Comparison of ENCODE assay signal across 1 cellular context in the genomic region with DNA sequence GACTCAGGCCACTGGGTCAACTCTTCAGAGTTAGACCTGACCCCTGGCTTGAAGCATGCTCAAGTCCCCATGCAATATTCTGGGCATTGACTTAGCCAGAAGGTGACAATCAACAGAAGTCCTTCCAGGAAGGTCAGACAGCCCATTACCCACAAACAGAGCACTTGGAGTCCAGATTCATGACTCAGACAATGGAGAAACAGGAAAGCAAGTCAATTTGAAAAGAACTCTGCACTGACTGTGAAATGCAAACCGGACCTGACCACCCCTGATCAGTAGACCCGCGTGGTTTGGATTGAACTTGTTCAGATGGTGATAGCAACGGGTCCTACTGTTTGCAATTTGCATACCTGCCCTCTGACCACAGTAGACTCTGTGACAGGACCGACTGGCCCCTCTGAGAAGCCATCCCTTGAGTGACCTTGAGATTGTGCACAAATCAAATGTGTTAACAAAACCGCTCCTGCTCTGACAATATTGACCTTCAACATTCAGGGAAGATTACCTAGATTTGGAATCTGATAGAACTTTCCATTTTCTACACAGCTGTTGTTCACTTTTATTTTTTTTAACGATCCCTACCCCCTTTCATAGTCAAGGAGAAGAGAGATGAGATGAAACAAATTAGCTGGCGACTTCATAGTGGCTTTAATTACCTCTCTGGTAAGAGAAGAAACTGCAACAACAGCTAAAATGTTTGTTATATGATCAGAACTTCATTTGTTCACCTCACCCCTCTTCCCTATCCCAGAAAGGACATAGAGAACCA.
TF ChIP-seq lines count a peak whose summit lies in the region.

No MANE protein-coding gene starts in this region.

TF ChIP-seq in HepG2, 621 proteins besides CTCF, POLR2A, EP300 and RAD21 (continued from another document and continues in another):
- peak; percentile 97 for TF ChIP-seq PAXIP1 (CRISPR knock-in tag; conservative IDR thresholded peaks at IDR 0.05)
- no peak for TF ChIP-seq ZNF839 (CRISPR knock-in tag; IDR thresholded peaks at IDR 0.05; ENCODE audit: borderline replicate concordance)
- no peak; a peak in 1 of 4 replicates for TF ChIP-seq REST (IDR thresholded peaks at IDR 0.05; ENCODE audit: borderline replicate concordance in 1 of 2, low read depth in 1 of 2, low read length in 2 of 2)
- no peak for TF ChIP-seq ZSCAN25 (CRISPR knock-in tag; IDR thresholded peaks at IDR 0.05)
- peak; percentile 57; the same call in 1 of the 2 replicates for TF ChIP-seq ATF7-NPFF (CRISPR knock-in tag; IDR thresholded peaks at IDR 0.05; ENCODE audit: low read depth)
- no peak for TF ChIP-seq RARG (CRISPR knock-in tag; IDR thresholded peaks at IDR 0.05; ENCODE audit: low read depth)
- no peak; the same call in 1 of the 2 replicates for TF ChIP-seq SAFB2 (CRISPR knock-in tag; IDR thresholded peaks at IDR 0.05; ENCODE audit: borderline replicate concordance, low read depth)
- no peak for TF ChIP-seq ARID2 (CRISPR knock-in tag; IDR thresholded peaks at IDR 0.05; ENCODE audit: borderline replicate concordance)
- TF ChIP-seq ZNF225 (CRISPR knock-in tag; IDR thresholded peaks at IDR 0.05): no peak
- TF ChIP-seq ZMYM3 (CRISPR knock-in tag; IDR thresholded peaks at IDR 0.05): peak; percentile 10; the same call in 1 of the 2 replicates
- no peak for TF ChIP-seq ZBTB3 (CRISPR knock-in tag; IDR thresholded peaks at IDR 0.05; ENCODE audit: borderline replicate concordance, low read depth)
- TF ChIP-seq, protein P1, sequence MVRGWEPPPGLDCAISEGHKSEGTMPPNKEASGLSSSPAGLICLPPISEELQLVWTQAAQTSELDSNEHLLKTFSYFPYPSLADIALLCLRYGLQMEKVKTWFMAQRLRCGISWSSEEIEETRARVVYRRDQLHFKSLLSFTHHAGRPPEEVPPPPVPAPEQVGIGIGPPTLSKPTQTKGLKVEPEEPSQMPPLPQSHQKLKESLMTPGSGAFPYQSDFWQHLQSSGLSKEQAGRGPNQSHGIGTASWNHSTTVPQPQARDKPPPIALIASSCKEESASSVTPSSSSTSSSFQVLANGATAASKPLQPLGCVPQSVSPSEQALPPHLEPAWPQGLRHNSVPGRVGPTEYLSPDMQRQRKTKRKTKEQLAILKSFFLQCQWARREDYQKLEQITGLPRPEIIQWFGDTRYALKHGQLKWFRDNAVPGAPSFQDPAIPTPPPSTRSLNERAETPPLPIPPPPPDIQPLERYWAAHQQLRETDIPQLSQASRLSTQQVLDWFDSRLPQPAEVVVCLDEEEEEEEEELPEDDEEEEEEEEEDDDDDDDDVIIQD (CRISPR knock-in tag; IDR thresholded peaks at IDR 0.05; ENCODE audit: low read depth): peak; percentile 80
- TF ChIP-seq DRAP1 (CRISPR knock-in tag; IDR thresholded peaks at IDR 0.05): peak; percentile 46; the same call in 1 of the 2 replicates
- TF ChIP-seq ZNF10 (CRISPR knock-in tag; IDR thresholded peaks at IDR 0.05; ENCODE audit: borderline replicate concordance, low read depth): no peak
- TF ChIP-seq, protein P2, sequence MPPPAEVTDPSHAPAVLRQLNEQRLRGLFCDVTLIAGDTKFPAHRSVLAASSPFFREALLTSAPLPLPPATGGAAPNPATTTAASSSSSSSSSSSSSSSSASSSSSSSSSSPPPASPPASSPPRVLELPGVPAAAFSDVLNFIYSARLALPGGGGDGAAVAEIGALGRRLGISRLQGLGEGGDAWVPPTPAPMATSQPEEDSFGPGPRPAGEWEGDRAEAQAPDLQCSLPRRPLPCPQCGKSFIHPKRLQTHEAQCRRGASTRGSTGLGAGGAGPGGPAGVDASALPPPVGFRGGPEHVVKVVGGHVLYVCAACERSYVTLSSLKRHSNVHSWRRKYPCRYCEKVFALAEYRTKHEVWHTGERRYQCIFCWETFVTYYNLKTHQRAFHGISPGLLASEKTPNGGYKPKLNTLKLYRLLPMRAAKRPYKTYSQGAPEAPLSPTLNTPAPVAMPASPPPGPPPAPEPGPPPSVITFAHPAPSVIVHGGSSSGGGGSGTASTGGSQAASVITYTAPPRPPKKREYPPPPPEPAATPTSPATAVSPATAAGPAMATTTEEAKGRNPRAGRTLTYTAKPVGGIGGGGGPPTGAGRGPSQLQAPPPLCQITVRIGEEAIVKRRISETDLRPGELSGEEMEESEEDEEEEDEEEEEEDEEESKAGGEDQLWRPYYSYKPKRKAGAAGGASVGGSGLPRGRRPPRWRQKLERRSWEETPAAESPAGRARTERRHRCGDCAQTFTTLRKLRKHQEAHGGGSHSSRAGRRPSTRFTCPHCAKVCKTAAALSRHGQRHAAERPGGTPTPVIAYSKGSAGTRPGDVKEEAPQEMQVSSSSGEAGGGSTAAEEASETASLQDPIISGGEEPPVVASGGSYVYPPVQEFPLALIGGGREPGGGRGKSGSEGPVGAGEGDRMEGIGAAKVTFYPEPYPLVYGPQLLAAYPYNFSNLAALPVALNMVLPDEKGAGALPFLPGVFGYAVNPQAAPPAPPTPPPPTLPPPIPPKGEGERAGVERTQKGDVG (CRISPR knock-in tag; IDR thresholded peaks at IDR 0.05; ENCODE audit: borderline replicate concordance): peak; percentile 58; the same call in 1 of the 2 replicates
- TF ChIP-seq CCDC6 (CRISPR knock-in tag; IDR thresholded peaks at IDR 0.05): peak; percentile 22; the same call in 1 of the 2 replicates
- no peak for TF ChIP-seq KLF11 (CRISPR knock-in tag; IDR thresholded peaks at IDR 0.05)
- TF ChIP-seq, protein P3, sequence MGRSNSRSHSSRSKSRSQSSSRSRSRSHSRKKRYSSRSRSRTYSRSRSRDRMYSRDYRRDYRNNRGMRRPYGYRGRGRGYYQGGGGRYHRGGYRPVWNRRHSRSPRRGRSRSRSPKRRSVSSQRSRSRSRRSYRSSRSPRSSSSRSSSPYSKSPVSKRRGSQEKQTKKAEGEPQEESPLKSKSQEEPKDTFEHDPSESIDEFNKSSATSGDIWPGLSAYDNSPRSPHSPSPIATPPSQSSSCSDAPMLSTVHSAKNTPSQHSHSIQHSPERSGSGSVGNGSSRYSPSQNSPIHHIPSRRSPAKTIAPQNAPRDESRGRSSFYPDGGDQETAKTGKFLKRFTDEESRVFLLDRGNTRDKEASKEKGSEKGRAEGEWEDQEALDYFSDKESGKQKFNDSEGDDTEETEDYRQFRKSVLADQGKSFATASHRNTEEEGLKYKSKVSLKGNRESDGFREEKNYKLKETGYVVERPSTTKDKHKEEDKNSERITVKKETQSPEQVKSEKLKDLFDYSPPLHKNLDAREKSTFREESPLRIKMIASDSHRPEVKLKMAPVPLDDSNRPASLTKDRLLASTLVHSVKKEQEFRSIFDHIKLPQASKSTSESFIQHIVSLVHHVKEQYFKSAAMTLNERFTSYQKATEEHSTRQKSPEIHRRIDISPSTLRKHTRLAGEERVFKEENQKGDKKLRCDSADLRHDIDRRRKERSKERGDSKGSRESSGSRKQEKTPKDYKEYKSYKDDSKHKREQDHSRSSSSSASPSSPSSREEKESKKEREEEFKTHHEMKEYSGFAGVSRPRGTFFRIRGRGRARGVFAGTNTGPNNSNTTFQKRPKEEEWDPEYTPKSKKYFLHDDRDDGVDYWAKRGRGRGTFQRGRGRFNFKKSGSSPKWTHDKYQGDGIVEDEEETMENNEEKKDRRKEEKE (IDR thresholded peaks at IDR 0.05): no peak
- no peak for TF ChIP-seq HNRNPLL (IDR thresholded peaks at IDR 0.05; ENCODE audit: low read depth, low read length, poor library complexity, severe bottlenecking)
- TF ChIP-seq MED1 (CRISPR knock-in tag; IDR thresholded peaks at IDR 0.05): peak; percentile 94
- TF ChIP-seq, protein P4, sequence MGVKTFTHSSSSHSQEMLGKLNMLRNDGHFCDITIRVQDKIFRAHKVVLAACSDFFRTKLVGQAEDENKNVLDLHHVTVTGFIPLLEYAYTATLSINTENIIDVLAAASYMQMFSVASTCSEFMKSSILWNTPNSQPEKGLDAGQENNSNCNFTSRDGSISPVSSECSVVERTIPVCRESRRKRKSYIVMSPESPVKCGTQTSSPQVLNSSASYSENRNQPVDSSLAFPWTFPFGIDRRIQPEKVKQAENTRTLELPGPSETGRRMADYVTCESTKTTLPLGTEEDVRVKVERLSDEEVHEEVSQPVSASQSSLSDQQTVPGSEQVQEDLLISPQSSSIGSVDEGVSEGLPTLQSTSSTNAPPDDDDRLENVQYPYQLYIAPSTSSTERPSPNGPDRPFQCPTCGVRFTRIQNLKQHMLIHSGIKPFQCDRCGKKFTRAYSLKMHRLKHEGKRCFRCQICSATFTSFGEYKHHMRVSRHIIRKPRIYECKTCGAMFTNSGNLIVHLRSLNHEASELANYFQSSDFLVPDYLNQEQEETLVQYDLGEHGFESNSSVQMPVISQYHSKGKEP (CRISPR knock-in tag; IDR thresholded peaks at IDR 0.05): no peak
- no peak for TF ChIP-seq SNRNP70 (IDR thresholded peaks at IDR 0.05; ENCODE audit: low read depth, low read length)
- no peak for TF ChIP-seq ZNF530 (CRISPR knock-in tag; IDR thresholded peaks at IDR 0.05; ENCODE audit: low read depth)
- no peak for TF ChIP-seq MZF1 (CRISPR knock-in tag; IDR thresholded peaks at IDR 0.05; ENCODE audit: borderline replicate concordance)
- TF ChIP-seq ZNF547 (CRISPR knock-in tag; IDR thresholded peaks at IDR 0.05): no peak
- peak; percentile 59; the same call in 1 of the 2 replicates for TF ChIP-seq ZSCAN9 (CRISPR knock-in tag; IDR thresholded peaks at IDR 0.05; ENCODE audit: borderline replicate concordance)
- TF ChIP-seq AGO2 (optimal IDR thresholded peaks at IDR 0.05; ENCODE audit: low read depth, low read length): no peak
- no peak for TF ChIP-seq NFKB2 (CRISPR knock-in tag; IDR thresholded peaks at IDR 0.05; ENCODE audit: borderline replicate concordance)
- TF ChIP-seq, protein P5, sequence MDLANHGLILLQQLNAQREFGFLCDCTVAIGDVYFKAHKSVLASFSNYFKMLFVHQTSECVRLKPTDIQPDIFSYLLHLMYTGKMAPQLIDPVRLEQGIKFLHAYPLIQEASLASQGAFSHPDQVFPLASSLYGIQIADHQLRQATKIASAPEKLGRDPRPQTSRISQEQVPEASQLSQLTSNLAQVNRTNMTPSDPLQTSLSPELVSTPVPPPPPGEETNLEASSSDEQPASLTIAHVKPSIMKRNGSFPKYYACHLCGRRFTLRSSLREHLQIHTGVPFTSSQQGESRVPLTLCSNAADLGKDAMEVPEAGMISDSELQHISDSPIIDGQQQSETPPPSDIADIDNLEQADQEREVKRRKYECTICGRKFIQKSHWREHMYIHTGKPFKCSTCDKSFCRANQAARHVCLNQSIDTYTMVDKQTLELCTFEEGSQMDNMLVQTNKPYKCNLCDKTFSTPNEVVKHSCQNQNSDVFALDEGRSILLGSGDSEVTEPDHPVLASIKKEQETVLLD (CRISPR knock-in tag; IDR thresholded peaks at IDR 0.05; ENCODE audit: low read depth): no peak; the same call in 1 of the 2 replicates
- TF ChIP-seq TCF12 (IDR thresholded peaks at IDR 0.05): no peak
- peak; percentile 96 for TF ChIP-seq TCF12 (CRISPR knock-in tag; IDR thresholded peaks at IDR 0.05)
- no peak for TF ChIP-seq PRPF4 (IDR thresholded peaks at IDR 0.05; ENCODE audit: low read depth, low read length, poor library complexity, severe bottlenecking)
- TF ChIP-seq, protein P6, sequence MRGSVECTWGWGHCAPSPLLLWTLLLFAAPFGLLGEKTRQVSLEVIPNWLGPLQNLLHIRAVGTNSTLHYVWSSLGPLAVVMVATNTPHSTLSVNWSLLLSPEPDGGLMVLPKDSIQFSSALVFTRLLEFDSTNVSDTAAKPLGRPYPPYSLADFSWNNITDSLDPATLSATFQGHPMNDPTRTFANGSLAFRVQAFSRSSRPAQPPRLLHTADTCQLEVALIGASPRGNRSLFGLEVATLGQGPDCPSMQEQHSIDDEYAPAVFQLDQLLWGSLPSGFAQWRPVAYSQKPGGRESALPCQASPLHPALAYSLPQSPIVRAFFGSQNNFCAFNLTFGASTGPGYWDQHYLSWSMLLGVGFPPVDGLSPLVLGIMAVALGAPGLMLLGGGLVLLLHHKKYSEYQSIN (CRISPR knock-in tag; IDR thresholded peaks at IDR 0.05; ENCODE audit: borderline replicate concordance): no peak
- no peak for TF ChIP-seq SRSF9 (IDR thresholded peaks at IDR 0.05; ENCODE audit: borderline replicate concordance, insufficient read depth, low read depth, low read length, poor library complexity, severe bottlenecking)
